In the genomic region with DNA sequence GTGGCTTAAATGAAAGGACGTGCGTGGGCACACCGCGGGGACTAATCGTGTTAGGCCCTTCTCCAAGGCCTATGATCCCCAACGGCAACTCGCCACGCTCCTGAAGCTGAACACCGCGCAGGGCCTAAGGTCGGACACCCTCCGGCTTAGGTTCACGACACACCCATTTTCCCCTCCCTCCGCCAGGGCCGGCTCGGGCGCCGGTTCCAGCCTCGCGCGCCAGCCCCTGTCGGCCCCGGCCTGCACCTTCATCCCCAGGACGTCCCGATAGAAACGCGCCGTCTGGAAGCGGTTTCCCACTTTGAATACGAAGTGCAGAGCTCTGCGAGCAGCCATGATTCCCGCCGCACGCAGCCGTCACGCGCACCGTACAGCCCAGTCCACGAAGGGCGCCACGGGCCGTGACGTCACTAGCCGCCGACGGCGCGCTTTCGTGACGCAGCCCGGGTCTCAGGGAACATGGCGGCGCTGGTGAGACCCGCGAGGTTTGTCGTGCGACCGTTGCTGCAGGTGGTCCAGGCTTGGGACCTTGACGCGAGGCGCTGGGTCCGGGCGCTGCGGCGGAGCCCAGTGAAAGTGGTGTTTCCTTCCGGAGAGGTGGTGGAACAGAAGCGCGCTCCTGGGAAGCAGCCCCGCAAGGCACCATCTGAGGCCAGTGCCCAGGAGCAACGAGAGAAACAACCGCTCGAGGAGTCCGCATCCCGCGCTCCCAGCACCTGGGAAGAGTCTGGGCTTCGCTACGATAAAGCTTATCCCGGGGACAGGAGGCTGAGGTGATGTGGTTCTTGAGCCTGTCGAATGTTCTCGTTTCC, we compare ENCODE assay signal across 1 cellular context.
TF ChIP-seq lines count a peak whose summit lies in the region.

A gene with protein sequence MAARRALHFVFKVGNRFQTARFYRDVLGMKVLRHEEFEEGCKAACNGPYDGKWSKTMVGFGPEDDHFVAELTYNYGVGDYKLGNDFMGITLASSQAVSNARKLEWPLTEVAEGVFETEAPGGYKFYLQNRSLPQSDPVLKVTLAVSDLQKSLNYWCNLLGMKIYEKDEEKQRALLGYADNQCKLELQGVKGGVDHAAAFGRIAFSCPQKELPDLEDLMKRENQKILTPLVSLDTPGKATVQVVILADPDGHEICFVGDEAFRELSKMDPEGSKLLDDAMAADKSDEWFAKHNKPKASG (minus strand): TSS at position 361 of the 812 bp plus-strand sequence. CDS start 25 bp downstream, at position 336.
A gene with protein sequence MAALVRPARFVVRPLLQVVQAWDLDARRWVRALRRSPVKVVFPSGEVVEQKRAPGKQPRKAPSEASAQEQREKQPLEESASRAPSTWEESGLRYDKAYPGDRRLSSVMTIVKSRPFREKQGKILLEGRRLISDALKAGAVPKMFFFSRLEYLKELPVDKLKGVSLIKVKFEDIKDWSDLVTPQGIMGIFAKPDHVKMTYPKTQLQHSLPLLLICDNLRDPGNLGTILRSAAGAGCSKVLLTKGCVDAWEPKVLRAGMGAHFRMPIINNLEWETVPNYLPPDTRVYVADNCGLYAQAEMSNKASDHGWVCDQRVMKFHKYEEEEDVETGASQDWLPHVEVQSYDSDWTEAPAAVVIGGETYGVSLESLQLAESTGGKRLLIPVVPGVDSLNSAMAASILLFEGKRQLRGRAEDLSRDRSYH (plus strand): TSS at position 434 of the 812 bp plus-strand sequence. CDS start 26 bp downstream, at position 460.

TF ChIP-seq in HepG2, 621 proteins besides CTCF, POLR2A, EP300 and RAD21 (continues in another document):
- TF ChIP-seq KAT7 (CRISPR knock-in tag; IDR thresholded peaks at IDR 0.05; ENCODE audit: borderline replicate concordance) = peak; percentile 94
- 0 out of 2 replicates have a peak, but pooled peaks have one; percentile 20 for TF ChIP-seq NR1H2 (CRISPR knock-in tag; IDR thresholded peaks at IDR 0.05; ENCODE audit: borderline replicate concordance, low read depth)
- TF ChIP-seq, protein P1, sequence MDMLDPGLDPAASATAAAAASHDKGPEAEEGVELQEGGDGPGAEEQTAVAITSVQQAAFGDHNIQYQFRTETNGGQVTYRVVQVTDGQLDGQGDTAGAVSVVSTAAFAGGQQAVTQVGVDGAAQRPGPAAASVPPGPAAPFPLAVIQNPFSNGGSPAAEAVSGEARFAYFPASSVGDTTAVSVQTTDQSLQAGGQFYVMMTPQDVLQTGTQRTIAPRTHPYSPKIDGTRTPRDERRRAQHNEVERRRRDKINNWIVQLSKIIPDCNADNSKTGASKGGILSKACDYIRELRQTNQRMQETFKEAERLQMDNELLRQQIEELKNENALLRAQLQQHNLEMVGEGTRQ (IDR thresholded peaks at IDR 0.05; ENCODE audit: low read depth, low read length) = no peak
- TF ChIP-seq, protein P1 (CRISPR knock-in tag; IDR thresholded peaks at IDR 0.05; ENCODE audit: borderline replicate concordance) = peak; percentile 59; the same call in 1 of the 2 replicates
- TF ChIP-seq, protein P2, sequence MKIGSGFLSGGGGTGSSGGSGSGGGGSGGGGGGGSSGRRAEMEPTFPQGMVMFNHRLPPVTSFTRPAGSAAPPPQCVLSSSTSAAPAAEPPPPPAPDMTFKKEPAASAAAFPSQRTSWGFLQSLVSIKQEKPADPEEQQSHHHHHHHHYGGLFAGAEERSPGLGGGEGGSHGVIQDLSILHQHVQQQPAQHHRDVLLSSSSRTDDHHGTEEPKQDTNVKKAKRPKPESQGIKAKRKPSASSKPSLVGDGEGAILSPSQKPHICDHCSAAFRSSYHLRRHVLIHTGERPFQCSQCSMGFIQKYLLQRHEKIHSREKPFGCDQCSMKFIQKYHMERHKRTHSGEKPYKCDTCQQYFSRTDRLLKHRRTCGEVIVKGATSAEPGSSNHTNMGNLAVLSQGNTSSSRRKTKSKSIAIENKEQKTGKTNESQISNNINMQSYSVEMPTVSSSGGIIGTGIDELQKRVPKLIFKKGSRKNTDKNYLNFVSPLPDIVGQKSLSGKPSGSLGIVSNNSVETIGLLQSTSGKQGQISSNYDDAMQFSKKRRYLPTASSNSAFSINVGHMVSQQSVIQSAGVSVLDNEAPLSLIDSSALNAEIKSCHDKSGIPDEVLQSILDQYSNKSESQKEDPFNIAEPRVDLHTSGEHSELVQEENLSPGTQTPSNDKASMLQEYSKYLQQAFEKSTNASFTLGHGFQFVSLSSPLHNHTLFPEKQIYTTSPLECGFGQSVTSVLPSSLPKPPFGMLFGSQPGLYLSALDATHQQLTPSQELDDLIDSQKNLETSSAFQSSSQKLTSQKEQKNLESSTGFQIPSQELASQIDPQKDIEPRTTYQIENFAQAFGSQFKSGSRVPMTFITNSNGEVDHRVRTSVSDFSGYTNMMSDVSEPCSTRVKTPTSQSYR (CRISPR knock-in tag; IDR thresholded peaks at IDR 0.05; ENCODE audit: borderline replicate concordance) = peak; percentile 39; the same call in 1 of the 2 replicates
- peak; percentile 70; the same call in 1 of the 2 replicates for TF ChIP-seq TOPORS (CRISPR knock-in tag; IDR thresholded peaks at IDR 0.05)
- TF ChIP-seq ZNF674 (CRISPR knock-in tag; IDR thresholded peaks at IDR 0.05; ENCODE audit: low read depth) = no peak
- TF ChIP-seq, protein P3, sequence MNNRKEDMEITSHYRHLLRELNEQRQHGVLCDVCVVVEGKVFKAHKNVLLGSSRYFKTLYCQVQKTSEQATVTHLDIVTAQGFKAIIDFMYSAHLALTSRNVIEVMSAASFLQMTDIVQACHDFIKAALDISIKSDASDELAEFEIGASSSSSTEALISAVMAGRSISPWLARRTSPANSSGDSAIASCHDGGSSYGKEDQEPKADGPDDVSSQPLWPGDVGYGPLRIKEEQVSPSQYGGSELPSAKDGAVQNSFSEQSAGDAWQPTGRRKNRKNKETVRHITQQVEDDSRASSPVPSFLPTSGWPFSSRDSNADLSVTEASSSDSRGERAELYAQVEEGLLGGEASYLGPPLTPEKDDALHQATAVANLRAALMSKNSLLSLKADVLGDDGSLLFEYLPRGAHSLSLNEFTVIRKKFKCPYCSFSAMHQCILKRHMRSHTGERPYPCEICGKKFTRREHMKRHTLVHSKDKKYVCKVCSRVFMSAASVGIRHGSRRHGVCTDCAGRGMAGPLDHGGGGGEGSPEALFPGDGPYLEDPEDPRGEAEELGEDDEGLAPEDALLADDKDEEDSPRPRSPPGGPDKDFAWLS (CRISPR knock-in tag; IDR thresholded peaks at IDR 0.05; ENCODE audit: borderline replicate concordance) = 0 out of 2 replicates have a peak, but pooled peaks have one; percentile 79
- peak; percentile 64; the same call in 1 of the 2 replicates for TF ChIP-seq BRD4 (CRISPR knock-in tag; IDR thresholded peaks at IDR 0.05)
- TF ChIP-seq BCL6 (CRISPR knock-in tag; IDR thresholded peaks at IDR 0.05) = peak; percentile 69
- TF ChIP-seq ZBTB20 (CRISPR knock-in tag; IDR thresholded peaks at IDR 0.05; ENCODE audit: borderline replicate concordance, low read depth) = peak; percentile 90
- TF ChIP-seq IRF2 (CRISPR knock-in tag; IDR thresholded peaks at IDR 0.05) = peak; percentile 92
- TF ChIP-seq, protein P4, sequence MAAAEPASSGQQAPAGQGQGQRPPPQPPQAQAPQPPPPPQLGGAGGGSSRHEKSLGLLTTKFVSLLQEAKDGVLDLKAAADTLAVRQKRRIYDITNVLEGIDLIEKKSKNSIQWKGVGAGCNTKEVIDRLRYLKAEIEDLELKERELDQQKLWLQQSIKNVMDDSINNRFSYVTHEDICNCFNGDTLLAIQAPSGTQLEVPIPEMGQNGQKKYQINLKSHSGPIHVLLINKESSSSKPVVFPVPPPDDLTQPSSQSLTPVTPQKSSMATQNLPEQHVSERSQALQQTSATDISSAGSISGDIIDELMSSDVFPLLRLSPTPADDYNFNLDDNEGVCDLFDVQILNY (CRISPR knock-in tag; conservative IDR thresholded peaks at IDR 0.05) = peak; percentile 85
- TF ChIP-seq, protein P5, sequence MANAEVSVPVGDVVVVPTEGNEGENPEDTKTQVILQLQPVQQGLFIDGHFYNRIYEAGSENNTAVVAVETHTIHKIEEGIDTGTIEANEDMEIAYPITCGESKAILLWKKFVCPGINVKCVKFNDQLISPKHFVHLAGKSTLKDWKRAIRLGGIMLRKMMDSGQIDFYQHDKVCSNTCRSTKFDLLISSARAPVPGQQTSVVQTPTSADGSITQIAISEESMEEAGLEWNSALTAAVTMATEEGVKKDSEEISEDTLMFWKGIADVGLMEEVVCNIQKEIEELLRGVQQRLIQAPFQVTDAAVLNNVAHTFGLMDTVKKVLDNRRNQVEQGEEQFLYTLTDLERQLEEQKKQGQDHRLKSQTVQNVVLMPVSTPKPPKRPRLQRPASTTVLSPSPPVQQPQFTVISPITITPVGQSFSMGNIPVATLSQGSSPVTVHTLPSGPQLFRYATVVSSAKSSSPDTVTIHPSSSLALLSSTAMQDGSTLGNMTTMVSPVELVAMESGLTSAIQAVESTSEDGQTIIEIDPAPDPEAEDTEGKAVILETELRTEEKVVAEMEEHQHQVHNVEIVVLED (CRISPR knock-in tag; IDR thresholded peaks at IDR 0.05; ENCODE audit: borderline replicate concordance) = peak; percentile 96
- TF ChIP-seq, protein P6, sequence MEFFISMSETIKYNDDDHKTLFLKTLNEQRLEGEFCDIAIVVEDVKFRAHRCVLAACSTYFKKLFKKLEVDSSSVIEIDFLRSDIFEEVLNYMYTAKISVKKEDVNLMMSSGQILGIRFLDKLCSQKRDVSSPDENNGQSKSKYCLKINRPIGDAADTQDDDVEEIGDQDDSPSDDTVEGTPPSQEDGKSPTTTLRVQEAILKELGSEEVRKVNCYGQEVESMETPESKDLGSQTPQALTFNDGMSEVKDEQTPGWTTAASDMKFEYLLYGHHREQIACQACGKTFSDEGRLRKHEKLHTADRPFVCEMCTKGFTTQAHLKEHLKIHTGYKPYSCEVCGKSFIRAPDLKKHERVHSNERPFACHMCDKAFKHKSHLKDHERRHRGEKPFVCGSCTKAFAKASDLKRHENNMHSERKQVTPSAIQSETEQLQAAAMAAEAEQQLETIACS (CRISPR knock-in tag; IDR thresholded peaks at IDR 0.05) = 0 out of 2 replicates have a peak, but pooled peaks have one; percentile 29
- TF ChIP-seq ZNF619 (CRISPR knock-in tag; IDR thresholded peaks at IDR 0.05) = peak; percentile 75; the same call in 1 of the 2 replicates
- TF ChIP-seq, protein P7, sequence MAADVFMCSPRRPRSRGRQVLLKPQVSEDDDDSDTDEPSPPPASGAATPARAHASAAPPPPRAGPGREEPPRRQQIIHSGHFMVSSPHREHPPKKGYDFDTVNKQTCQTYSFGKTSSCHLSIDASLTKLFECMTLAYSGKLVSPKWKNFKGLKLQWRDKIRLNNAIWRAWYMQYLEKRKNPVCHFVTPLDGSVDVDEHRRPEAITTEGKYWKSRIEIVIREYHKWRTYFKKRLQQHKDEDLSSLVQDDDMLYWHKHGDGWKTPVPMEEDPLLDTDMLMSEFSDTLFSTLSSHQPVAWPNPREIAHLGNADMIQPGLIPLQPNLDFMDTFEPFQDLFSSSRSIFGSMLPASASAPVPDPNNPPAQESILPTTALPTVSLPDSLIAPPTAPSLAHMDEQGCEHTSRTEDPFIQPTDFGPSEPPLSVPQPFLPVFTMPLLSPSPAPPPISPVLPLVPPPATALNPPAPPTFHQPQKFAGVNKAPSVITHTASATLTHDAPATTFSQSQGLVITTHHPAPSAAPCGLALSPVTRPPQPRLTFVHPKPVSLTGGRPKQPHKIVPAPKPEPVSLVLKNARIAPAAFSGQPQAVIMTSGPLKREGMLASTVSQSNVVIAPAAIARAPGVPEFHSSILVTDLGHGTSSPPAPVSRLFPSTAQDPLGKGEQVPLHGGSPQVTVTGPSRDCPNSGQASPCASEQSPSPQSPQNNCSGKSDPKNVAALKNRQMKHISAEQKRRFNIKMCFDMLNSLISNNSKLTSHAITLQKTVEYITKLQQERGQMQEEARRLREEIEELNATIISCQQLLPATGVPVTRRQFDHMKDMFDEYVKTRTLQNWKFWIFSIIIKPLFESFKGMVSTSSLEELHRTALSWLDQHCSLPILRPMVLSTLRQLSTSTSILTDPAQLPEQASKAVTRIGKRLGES (CRISPR knock-in tag; IDR thresholded peaks at IDR 0.05; ENCODE audit: borderline replicate concordance) = peak; percentile 85; the same call in 1 of the 2 replicates
- TF ChIP-seq ZNF749 (CRISPR knock-in tag; IDR thresholded peaks at IDR 0.05; ENCODE audit: borderline replicate concordance) = peak; percentile 93; the same call in 1 of the 2 replicates
- TF ChIP-seq, protein P8, sequence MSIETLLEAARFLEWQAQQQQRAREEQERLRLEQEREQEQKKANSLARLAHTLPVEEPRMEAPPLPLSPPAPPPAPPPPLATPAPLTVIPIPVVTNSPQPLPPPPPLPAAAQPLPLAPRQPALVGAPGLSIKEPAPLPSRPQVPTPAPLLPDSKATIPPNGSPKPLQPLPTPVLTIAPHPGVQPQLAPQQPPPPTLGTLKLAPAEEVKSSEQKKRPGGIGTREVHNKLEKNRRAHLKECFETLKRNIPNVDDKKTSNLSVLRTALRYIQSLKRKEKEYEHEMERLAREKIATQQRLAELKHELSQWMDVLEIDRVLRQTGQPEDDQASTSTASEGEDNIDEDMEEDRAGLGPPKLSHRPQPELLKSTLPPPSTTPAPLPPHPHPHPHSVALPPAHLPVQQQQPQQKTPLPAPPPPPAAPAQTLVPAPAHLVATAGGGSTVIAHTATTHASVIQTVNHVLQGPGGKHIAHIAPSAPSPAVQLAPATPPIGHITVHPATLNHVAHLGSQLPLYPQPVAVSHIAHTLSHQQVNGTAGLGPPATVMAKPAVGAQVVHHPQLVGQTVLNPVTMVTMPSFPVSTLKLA (IDR thresholded peaks at IDR 0.05) = peak; percentile 78
- TF ChIP-seq NCOA5 (CRISPR knock-in tag; IDR thresholded peaks at IDR 0.05) = no peak
- TF ChIP-seq, protein P9, sequence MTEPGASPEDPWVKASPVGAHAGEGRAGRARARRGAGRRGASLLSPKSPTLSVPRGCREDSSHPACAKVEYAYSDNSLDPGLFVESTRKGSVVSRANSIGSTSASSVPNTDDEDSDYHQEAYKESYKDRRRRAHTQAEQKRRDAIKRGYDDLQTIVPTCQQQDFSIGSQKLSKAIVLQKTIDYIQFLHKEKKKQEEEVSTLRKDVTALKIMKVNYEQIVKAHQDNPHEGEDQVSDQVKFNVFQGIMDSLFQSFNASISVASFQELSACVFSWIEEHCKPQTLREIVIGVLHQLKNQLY (CRISPR knock-in tag; IDR thresholded peaks at IDR 0.05) = peak; percentile 97
- TF ChIP-seq NONO (IDR thresholded peaks at IDR 0.05) = no peak
- peak; percentile 98 for TF ChIP-seq NONO (CRISPR knock-in tag; conservative IDR thresholded peaks at IDR 0.05)
- TF ChIP-seq, protein P10, sequence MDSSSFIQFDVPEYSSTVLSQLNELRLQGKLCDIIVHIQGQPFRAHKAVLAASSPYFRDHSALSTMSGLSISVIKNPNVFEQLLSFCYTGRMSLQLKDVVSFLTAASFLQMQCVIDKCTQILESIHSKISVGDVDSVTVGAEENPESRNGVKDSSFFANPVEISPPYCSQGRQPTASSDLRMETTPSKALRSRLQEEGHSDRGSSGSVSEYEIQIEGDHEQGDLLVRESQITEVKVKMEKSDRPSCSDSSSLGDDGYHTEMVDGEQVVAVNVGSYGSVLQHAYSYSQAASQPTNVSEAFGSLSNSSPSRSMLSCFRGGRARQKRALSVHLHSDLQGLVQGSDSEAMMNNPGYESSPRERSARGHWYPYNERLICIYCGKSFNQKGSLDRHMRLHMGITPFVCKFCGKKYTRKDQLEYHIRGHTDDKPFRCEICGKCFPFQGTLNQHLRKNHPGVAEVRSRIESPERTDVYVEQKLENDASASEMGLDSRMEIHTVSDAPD (CRISPR knock-in tag; IDR thresholded peaks at IDR 0.05) = peak; percentile 63; the same call in 1 of the 2 replicates
- TF ChIP-seq ARID2 (CRISPR knock-in tag; IDR thresholded peaks at IDR 0.05; ENCODE audit: borderline replicate concordance) = 0 out of 2 replicates have a peak, but pooled peaks have one; percentile 29
- TF ChIP-seq RFXANK (CRISPR knock-in tag; IDR thresholded peaks at IDR 0.05) = peak; percentile 34; the same call in 1 of the 2 replicates
- peak; percentile 100 for TF ChIP-seq SIN3B (IDR thresholded peaks at IDR 0.05; ENCODE audit: low read length)
